ENCODE assay signal across 1 cellular context in the genomic region with DNA sequence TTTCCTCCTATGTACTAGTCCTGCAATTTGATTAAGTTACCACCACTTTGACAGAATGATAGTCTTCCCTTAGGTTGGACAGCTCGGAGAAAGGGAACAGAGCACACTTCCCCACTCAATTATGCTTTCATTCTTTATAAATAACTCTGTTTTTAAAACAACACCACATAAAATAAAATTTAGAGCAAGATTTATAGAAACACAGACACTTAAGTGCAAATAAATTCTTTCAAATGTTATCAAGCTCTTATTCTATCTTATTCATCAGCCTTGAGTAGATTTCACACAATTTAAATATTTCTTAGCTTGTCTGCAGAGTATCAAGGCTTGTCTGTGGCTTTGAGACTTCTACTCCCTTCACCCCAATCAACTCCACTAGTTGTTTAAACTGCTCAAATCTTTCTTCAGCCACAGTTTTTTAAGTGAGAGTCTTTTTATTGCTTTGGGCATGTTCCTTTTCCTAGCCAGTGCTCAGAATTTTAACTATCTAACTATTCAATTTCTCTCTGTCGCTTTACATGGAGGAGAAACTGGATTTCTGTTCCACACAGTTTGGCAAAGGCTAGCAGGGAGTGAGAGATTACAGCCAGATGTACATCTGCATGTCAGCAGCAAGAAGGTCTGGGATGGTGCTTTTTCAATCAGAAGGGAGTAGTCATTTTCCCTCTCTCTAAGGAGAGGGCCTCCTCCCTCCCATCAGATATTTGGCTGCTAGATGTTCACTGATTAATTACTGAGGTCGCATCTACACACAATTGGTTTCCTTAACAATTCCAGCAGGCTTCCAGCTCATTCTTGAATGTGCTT.
TF ChIP-seq lines count a peak whose summit lies in the region.

No MANE protein-coding gene starts in this region.

TF ChIP-seq in HEK293, 187 proteins besides CTCF, POLR2A, EP300 and RAD21 (continued from another document):
- TF ChIP-seq ZNF544 (tag by site-specific recombination; IDR thresholded peaks at IDR 0.05), result no peak
